Comparison of ENCODE assay signal across 8 cellular contexts in the genomic region with DNA sequence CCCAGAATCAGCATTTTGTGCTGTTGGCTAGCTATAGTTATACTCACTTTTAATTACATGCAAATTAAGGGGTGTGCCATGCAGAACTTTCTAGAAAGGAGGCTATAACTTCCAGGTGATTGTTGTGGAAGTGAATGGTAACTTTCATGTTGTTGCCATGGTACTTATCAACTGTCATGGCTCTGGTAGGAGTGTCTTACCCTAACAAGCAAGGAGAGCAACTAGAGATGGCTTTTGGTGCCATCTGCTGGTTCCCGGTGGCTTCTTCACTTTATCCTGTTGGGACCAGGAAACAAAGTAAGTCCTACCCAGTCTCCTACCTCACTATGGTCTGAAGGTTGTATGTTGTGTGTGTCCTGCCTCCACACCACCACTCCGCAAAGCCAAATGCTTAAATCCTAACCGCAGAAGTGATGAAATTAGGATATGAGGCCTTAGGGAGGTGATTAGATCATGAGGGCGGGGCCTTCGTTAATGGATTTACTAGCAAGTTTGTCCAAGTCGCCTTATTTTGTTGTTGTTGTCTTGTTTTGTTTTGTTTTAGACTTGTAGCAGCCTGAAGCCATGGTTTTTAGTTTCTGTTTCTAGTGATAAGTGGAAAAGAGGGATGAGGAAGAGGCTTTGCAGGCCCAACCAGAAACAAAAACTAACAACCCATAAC. TPM values are rescaled to one million over a fixed set of nuclear protein-coding genes. Genes with fewer than 3 reads are reported as not detected.
DNase-seq lines count a peak whose midpoint lies in the region; ATAC-seq and TF ChIP-seq lines count a peak whose summit lies in the region.

No MANE protein-coding gene starts in this region.

- no peaks in the 10 kb centered on the region for H3K9me3 ChIP-seq in CD8-positive, alpha-beta T cell (ENCODE audit: low read length)
- H3K9me3 ChIP-seq in adipocyte (ENCODE audit: control insufficient read depth, low read length) (no peaks in the 10 kb centered on the region), prostate gland (no peaks in the 10 kb centered on the region), vagina (no peaks in the 10 kb centered on the region)

- DNase-seq in CD8-positive, alpha-beta T cell = peak; percentile 66 to 87 (median 80)
- peak; percentile 84 for DNase-seq in H7
- peak; percentile 54 for DNase-seq in NCI-H1694 treated with DMSO at 0.1 percent for 48 hours (lab: John Stamatoyannopoulos, UW)
- DNase-seq in T-cell = peak; percentile 65 to 89 (median 84)
- peak; percentile 92 for DNase-seq in adipocyte (ENCODE audit: low read depth)
- peak; percentile 86 for DNase-seq in cardiac septum (ENCODE audit: low spot score)
- DNase-seq in prostate gland (ENCODE audit: low spot score) = peak; percentile 81
- no peak for DNase-seq in vagina (ENCODE audit: extremely low spot score in 2 of 2)

- no peak overlapping the region for H3K4me3 Mint-ChIP-seq in CD8-positive, alpha-beta T cell
- H3K4me3 Mint-ChIP-seq in T-cell = peak overlapping the region in 1 of 3 donors; percentile 26

- POLR2A ChIA-PET in CD8-positive, alpha-beta T cell (lab: Charles Lee) = interaction anchor here (1.0 to 1.5 kb wide), 2 partner anchors 171 to 173 kb away, joined by 3 to 5 read pairs; no protein-coding TSS in a partner anchor
- POLR2A ChIA-PET in T-cell (lab: Charles Lee) = interaction anchor here in 1 of 2 donors (0.5 to 0.6 kb wide), 2 partner anchors 29 to 170 kb away, joined by 4 read pairs; no protein-coding TSS in a partner anchor

- no peak overlapping the region for H3K4me3 ChIP-seq in CD8-positive, alpha-beta T cell (ENCODE audit: low read depth, low read length)
- H3K4me3 ChIP-seq in H7 (ENCODE audit: insufficient read depth, low read depth, low read length) (no peak overlapping the region), adipocyte (ENCODE audit: low read length) (no peak overlapping the region), prostate gland (no peak overlapping the region), vagina (no peak overlapping the region)

- intact Hi-C loops in CD8-positive, alpha-beta T cell (cut with DNase I, micrococcal nuclease) = loop anchor here (1.0 to 10.0 kb wide), 10 partner anchors 23 to 659 kb away; a partner anchor contains a TSS
- intact Hi-C loops in cardiac septum (cut with DNase I) = loop anchor here (2.0 to 10.0 kb wide), 5 partner anchors 169 to 651 kb away; a partner anchor contains a TSS
- intact Hi-C loops in prostate gland (cut with DNase I) = loop anchor here (2.0 to 10.0 kb wide), 3 partner anchors 361 to 651 kb away; a partner anchor contains a TSS
- intact Hi-C loops in vagina (cut with DNase I) = loop anchor here (5.0 kb wide), 1 partner anchor 169 kb away; no protein-coding TSS in a partner anchor

- H3K4me1 ChIP-seq in CD8-positive, alpha-beta T cell (ENCODE audit: insufficient read depth, low read length) = peaks cover 22% of the 10 kb centered on the region
- H3K4me1 ChIP-seq in adipocyte (ENCODE audit: control insufficient read depth, insufficient read depth, low read length) (no peaks in the 10 kb centered on the region), prostate gland (replicated peaks) (no peaks in the 10 kb centered on the region), vagina (peaks cover 14% of the 10 kb centered on the region)

- H3K36me3 Mint-ChIP-seq in CD8-positive, alpha-beta T cell = no peaks in the 10 kb centered on the region
- no peaks in the 10 kb centered on the region for H3K36me3 Mint-ChIP-seq in T-cell

- CTCF ChIA-PET in CD8-positive, alpha-beta T cell (lab: Charles Lee) = interaction anchor here (0.6 to 2.9 kb wide), 17 partner anchors 11 to 1217 kb away, joined by 3 to 35 read pairs (median 4); a partner anchor contains a TSS
- CTCF ChIA-PET in T-cell (lab: Charles Lee) = interaction anchor here (0.5 to 1.3 kb wide), 7 partner anchors 27 to 662 kb away, joined by 3 to 12 read pairs (median 4); a partner anchor contains a TSS

- H3K27ac Mint-ChIP-seq in CD8-positive, alpha-beta T cell = peak overlapping the region; percentile 64
- peak overlapping the region; percentile 81 to 89 for H3K27ac Mint-ChIP-seq in T-cell

- H3K27me3 ChIP-seq in CD8-positive, alpha-beta T cell (ENCODE audit: insufficient read depth, low read length) = no peaks in the 10 kb centered on the region
- H3K27me3 ChIP-seq in H7 (ENCODE audit: control insufficient read depth, insufficient read depth, low read length) = peaks cover 2% of the 10 kb centered on the region
- no peaks in the 10 kb centered on the region for H3K27me3 ChIP-seq in adipocyte (replicated peaks; ENCODE audit: control insufficient read depth, insufficient read depth, low read length)
- H3K27me3 ChIP-seq in prostate gland (replicated peaks; ENCODE audit: insufficient read depth) = no peaks in the 10 kb centered on the region
- no peaks in the 10 kb centered on the region for H3K27me3 ChIP-seq in vagina

- H3K36me3 ChIP-seq in CD8-positive, alpha-beta T cell (ENCODE audit: insufficient read depth, low read length) = no peaks in the 10 kb centered on the region
- H3K36me3 ChIP-seq in H7 (replicated peaks; ENCODE audit: control insufficient read depth, insufficient read depth, low read length) (no peaks in the 10 kb centered on the region; the same call in 1 of the 2 replicates), adipocyte (ENCODE audit: control insufficient read depth, insufficient read depth, low read length, severe bottlenecking) (no peaks in the 10 kb centered on the region), prostate gland (no peaks in the 10 kb centered on the region), vagina (no peaks in the 10 kb centered on the region)

- WGBS in prostate gland = 60% methylated on average over 6 of the region's 6 CpGs

- peaks cover 27% of the 10 kb centered on the region for H3K4me1 Mint-ChIP-seq in CD8-positive, alpha-beta T cell (ENCODE audit: low read depth)
- H3K4me1 Mint-ChIP-seq in T-cell = peaks cover 25 to 38% (median 26%) of the 10 kb centered on the region in 3 donors

- H3K9me3 Mint-ChIP-seq in CD8-positive, alpha-beta T cell = peaks cover 3% of the 10 kb centered on the region
- no peaks in the 10 kb centered on the region for H3K9me3 Mint-ChIP-seq in T-cell

- ATAC-seq in CD8-positive, alpha-beta T cell = peak; percentile 23
- ATAC-seq in T-cell (replicated peaks in 1 of 4) = peak; percentile 26 to 46 (median 40)

- H3K9ac ChIP-seq in adipocyte (ENCODE audit: low read length) = no peak overlapping the region

- no peak for TF ChIP-seq POLR2A in prostate gland (IDR thresholded peaks at IDR 0.05)
- TF ChIP-seq POLR2A in vagina (IDR thresholded peaks at IDR 0.05) = no peak

- no peaks in the 10 kb centered on the region for H3K27me3 Mint-ChIP-seq in CD8-positive, alpha-beta T cell (ENCODE audit: low read depth)
- no peaks in the 10 kb centered on the region for H3K27me3 Mint-ChIP-seq in T-cell

- peak; percentile 67 for TF ChIP-seq CTCF in CD8-positive, alpha-beta T cell (IDR thresholded peaks at IDR 0.05)
- peak; percentile 44 to 89 (median 82) for TF ChIP-seq CTCF in prostate gland (IDR thresholded peaks at IDR 0.05)
- peak; percentile 47 to 82 (median 78) for TF ChIP-seq CTCF in vagina (IDR thresholded peaks at IDR 0.05)

- peak overlapping the region; percentile 64 for H3K27ac ChIP-seq in CD8-positive, alpha-beta T cell (ENCODE audit: low read depth, low read length)
- H3K27ac ChIP-seq in prostate gland (peak overlapping the region in 1 of 2 donors; percentile 29), vagina (peak overlapping the region; percentile 40)

RNA-seq across cellular contexts. Expression of a gene that starts 22.6 kb away (rescaled TPM):
- 10 to 100 TPM; 38.9 to 41.3 TPM for total RNA-seq in CD8-positive, alpha-beta T cell
- total RNA-seq in H7 (2014; rRNA removed; shearing (Covaris generic)) = 31.2 and 36.4 TPM in 2 replicates
- total RNA-seq in T-cell (10 to 100 TPM; 31.5 to 37.7 (median 35.0) TPM), cardiac septum (17.0 TPM), prostate gland (10 to 100 TPM; 17.6 to 50.6 TPM), vagina (39.8 TPM)

RNA-seq across cellular contexts. Expression of a gene that starts 27.7 kb away (rescaled TPM):
- 1 to 10 TPM; 6.4 to 8.2 TPM for total RNA-seq in CD8-positive, alpha-beta T cell
- total RNA-seq in H7 (2014; rRNA removed; shearing (Covaris generic)) = 3.9 and 8.6 TPM in 2 replicates
- total RNA-seq in T-cell = 10 to 100 TPM; 13.7 to 19.7 (median 18.4) TPM
- 10.5 TPM for total RNA-seq in cardiac septum
- 10 to 100 TPM; 24.5 to 30.8 TPM for total RNA-seq in prostate gland
- 12.8 TPM for total RNA-seq in vagina

RNA-seq across cellular contexts. Expression of a gene that starts 31.5 kb away (rescaled TPM):
- total RNA-seq in CD8-positive, alpha-beta T cell = 100 to 1,000 TPM; 161 to 173 TPM
- total RNA-seq in H7 (2014; rRNA removed; shearing (Covaris generic)) = 266 and 288 TPM in 2 replicates
- 100 to 1,000 TPM; 205 to 228 (median 215) TPM for total RNA-seq in T-cell
- 422 TPM for total RNA-seq in cardiac septum
- 100 to 1,000 TPM; 543 to 675 TPM for total RNA-seq in prostate gland
- total RNA-seq in vagina = 269 TPM

RNA-seq across cellular contexts. Expression of a gene that starts 38.9 kb away (rescaled TPM):
- total RNA-seq in CD8-positive, alpha-beta T cell = 10 to 100 TPM; 42.4 to 42.7 TPM
- total RNA-seq in H7 (2014; rRNA removed; shearing (Covaris generic)) = 180 and 208 TPM in 2 replicates
- total RNA-seq in T-cell = 10 to 100 TPM; 49.4 to 92.6 (median 79.4) TPM
- 93.5 TPM for total RNA-seq in cardiac septum
- 100 to 1,000 TPM; 167 to 202 TPM for total RNA-seq in prostate gland
- total RNA-seq in vagina = 73.4 TPM

Comparison
In these comparisons a context has a peak if more than half of its experiments do, and no peak if none do; other contexts are left out.
1. DNase-seq: peak in CD8-positive, alpha-beta T cell (7 of 7), H7 (single experiment), NCI-H1694 treated with DMSO at 0.1 percent for 48 hours (single experiment), T-cell (34 of 34), adipocyte (single experiment), cardiac septum (single experiment) and prostate gland (single experiment); none in vagina (0 of 2).
2. Peak in every context shown above with its lines, with median percentiles within 50 percentile points of each other: CTCF ChIP-seq.